In the genomic region with DNA sequence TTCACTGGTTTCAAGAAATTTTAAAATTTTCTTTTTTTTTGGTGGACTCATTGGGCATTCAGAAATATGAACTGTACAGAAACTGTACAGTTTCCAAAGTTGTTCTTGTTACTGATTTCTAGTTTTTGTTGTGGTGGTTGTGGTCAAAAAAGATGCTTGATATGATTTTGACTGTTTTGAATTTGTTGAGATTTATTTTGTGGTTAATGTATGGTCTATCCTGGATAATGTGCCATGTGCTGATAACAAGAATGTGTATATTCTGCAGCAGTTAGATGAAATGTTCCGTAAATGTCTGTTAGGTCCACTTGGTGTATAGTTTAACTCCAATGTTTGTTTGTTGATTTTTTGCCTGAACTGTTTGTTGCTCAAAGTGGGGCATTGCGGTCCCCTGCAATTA, we compare ENCODE assay signal across 17 cellular contexts.
DNase-seq lines count a peak whose midpoint lies in the region; ATAC-seq, FAIRE-seq and TF ChIP-seq lines count a peak whose summit lies in the region.
"Had no signal": no experiment of that assay in that cellular context is flagged by ENCODE, and none has a peak within 500 bp of the region (broad histone marks: within the 10 kb centered on the region; RNA-seq: fewer than 3 reads in every experiment).

No MANE protein-coding gene starts in this region.

- POLR2A ChIA-PET in Caco-2 (lab: Charles Lee) = no interaction called here
- POLR2A ChIA-PET in K562 (lab: Yijun Ruan, JAX) = interaction anchor here (0.6 kb wide), 1 partner anchor 203 kb away, joined by 3 read pairs; no protein-coding TSS in a partner anchor

- H4K20me1 ChIP-seq in K562 (replicated peaks; ENCODE audit: control insufficient read depth, insufficient read depth, low read length) (no peaks in the 10 kb centered on the region), hepatocyte (ENCODE audit: insufficient read depth, poor library complexity, severe bottlenecking) (no peaks in the 10 kb centered on the region)

- H3K9me2 ChIP-seq in hepatocyte (replicated peaks; ENCODE audit: insufficient read depth) = no peaks in the 10 kb centered on the region

- no peak for TF ChIP-seq POLR2A in GM12892 (IDR thresholded peaks at IDR 0.05; ENCODE audit: low read depth, low read length)
- no peak for TF ChIP-seq POLR2A in K562 (conservative IDR thresholded peaks at IDR 0.05)

- H3K9me1 ChIP-seq in K562 (ENCODE audit: control insufficient read depth, insufficient read depth, low read length) = no peaks in the 10 kb centered on the region

- no peak for TF ChIP-seq EP300 in K562 (IDR thresholded peaks at IDR 0.05; ENCODE audit: low read length)

- no peaks in the 10 kb centered on the region for H3K4me1 Mint-ChIP-seq in Caco-2 (ENCODE audit: low read depth, unreplicated experiment)
- H3K4me1 Mint-ChIP-seq: GM23338, H9 had no signal

- BruUV-seq in Caco-2 (replicated peaks; lab: Mats Ljungman, UMichigan) = no TSS peak
- no TSS peak for BruUV-seq in K562 (replicated peaks; lab: Mats Ljungman, UMichigan)

- peaks cover 13% of the 10 kb centered on the region for H3K36me3 Mint-ChIP-seq in Caco-2 (ENCODE audit: insufficient read depth, unreplicated experiment)

- no peak overlapping the region for H3K4me3 Mint-ChIP-seq in Caco-2 (ENCODE audit: unreplicated experiment)
- H3K4me3 Mint-ChIP-seq: CD4-positive, alpha-beta memory T cell; GM23338; H9 had no signal

- DNase-seq in Caco-2 (no peak), GM12892 (ENCODE audit: insufficient read length) (no peak), OCI-M1 (lab: John Stamatoyannopoulos, UW) (peak; percentile 88), K562 (ENCODE audit: extremely low read depth in 1 of 4, low spot score in 3 of 4) (no peak), hepatocyte (ENCODE audit: low spot score) (no peak), frontal cortex (ENCODE audit: low spot score in 2 of 2) (no peak)
- DNase-seq: C1 segment of cervical spinal cord; CD4-positive, alpha-beta memory T cell; DMS53; DMS79 treated with DMSO at 0.1 percent for 48 hours; GF-D8; H9 had no signal

- TF ChIP-seq CTCF in Caco-2 (IDR thresholded peaks at IDR 0.05; ENCODE audit: insufficient read depth in 1 of 2, low read depth in 1 of 2, low read length in 1 of 2, severe bottlenecking in 1 of 2, unreplicated experiment in 1 of 2) (no peak), K562 (IDR thresholded peaks at IDR 0.05 in 2 of 3, conservative IDR thresholded peaks at IDR 0.05 in 1 of 3; ENCODE audit: insufficient read depth in 2 of 3, low read depth in 1 of 3, low read length in 3 of 3) (no peak), hepatocyte (IDR thresholded peaks at IDR 0.05; ENCODE audit: poor library complexity) (no peak)

- no peak for ATAC-seq in K562
- ATAC-seq in GM19324 (IDR thresholded peaks at IDR 0.05; ENCODE audit: low FRiP score, unreplicated experiment) = no peak
- ATAC-seq: GM23338, HCT116 had no signal

- intact Hi-C loops in Caco-2 (cut with micrococcal nuclease; ENCODE audit: unreplicated experiment) = no loop called here
- intact Hi-C loops in K562 (cut with micrococcal nuclease) = no loop called here

- no peaks in the 10 kb centered on the region for H3K36me3 ChIP-seq in Caco-2 (ENCODE audit: control insufficient read depth, insufficient read depth, low read length)
- H3K36me3 ChIP-seq in K562 (ENCODE audit: control insufficient read depth, insufficient read depth, low read length) = peaks cover 12% of the 10 kb centered on the region
- H3K36me3 ChIP-seq in hepatocyte (replicated peaks; ENCODE audit: insufficient read depth, low read depth) = no peaks in the 10 kb centered on the region

- H3K4me2 ChIP-seq in K562 (ENCODE audit: insufficient read depth, low read length) (no peak overlapping the region), hepatocyte (no peak overlapping the region)
- H3K4me2 ChIP-seq: GM23338 had no signal

- H3K27ac Mint-ChIP-seq in Caco-2 (ENCODE audit: unreplicated experiment) = peak overlapping the region; percentile 18
- H3K27ac Mint-ChIP-seq: GM23338, H9 had no signal

- no peaks in the 10 kb centered on the region for H3K27me3 ChIP-seq in Caco-2 (replicated peaks; ENCODE audit: control insufficient read depth, insufficient read depth, low read length)
- no peaks in the 10 kb centered on the region for H3K27me3 ChIP-seq in K562 (ENCODE audit: control insufficient read depth in 2 of 2, insufficient read depth in 2 of 2, low read length in 2 of 2)
- H3K27me3 ChIP-seq in hepatocyte = no peaks in the 10 kb centered on the region

- CTCF ChIA-PET in Caco-2 (lab: Charles Lee) = no interaction called here
- CTCF ChIA-PET in K562 (lab: Yijun Ruan, JAX; ENCODE audit: low intra/inter-chr PET ratio) = no interaction called here

- H3K9ac ChIP-seq in K562 (ENCODE audit: insufficient read depth in 1 of 2, low read depth in 2 of 2, low read length in 2 of 2) = no peak overlapping the region

- 54% methylated on average over 2 of the region's 2 CpGs for WGBS in K562 (ENCODE audit: insufficient coverage, low coverage, missing lambda C conversion rate)
- WGBS in hepatocyte (ENCODE audit: low lambda C conversion rate, missing lambda C conversion rate) = 96% methylated on average over 2 of the region's 2 CpGs

- H3K4me1 ChIP-seq in Caco-2 = no peaks in the 10 kb centered on the region
- no peaks in the 10 kb centered on the region for H3K4me1 ChIP-seq in K562 (replicated peaks in 1 of 2; ENCODE audit: control insufficient read depth in 2 of 2, insufficient read depth in 2 of 2, low read length in 2 of 2)
- no peaks in the 10 kb centered on the region for H3K4me1 ChIP-seq in hepatocyte (ENCODE audit: insufficient read depth)

- no peak overlapping the region for H2AFZ ChIP-seq in K562 (ENCODE audit: low read depth, low read length)
- H2AFZ ChIP-seq in hepatocyte = no peak overlapping the region
- H2AFZ ChIP-seq: GM23338 had no signal

- no peak for TF ChIP-seq RAD21 in K562 (CRISPR knock-in tag; conservative IDR thresholded peaks at IDR 0.05 in 1 of 2, IDR thresholded peaks at IDR 0.05 in 1 of 2)

- peak; percentile 14 for FAIRE-seq in GM12892 (lab: Jason Lieb, UNC)
- no peak for FAIRE-seq in K562 (lab: Jason Lieb, UNC)
- FAIRE-seq in frontal cortex (lab: Jason Lieb, UNC) = no peak
- FAIRE-seq: GM18507, GM19239 had no signal

- H3K79me2 ChIP-seq in K562 (ENCODE audit: control insufficient read depth, insufficient read depth, low read length) (peaks cover 35% of the 10 kb centered on the region), hepatocyte (no peaks in the 10 kb centered on the region)

- H3K9me3 Mint-ChIP-seq in Caco-2 (ENCODE audit: unreplicated experiment) = peaks cover 59% of the 10 kb centered on the region

- in situ Hi-C loops in K562 (cut with MboI) = no loop called here

- H3K27ac ChIP-seq in K562 (ENCODE audit: extremely low read depth, low read depth, low read length) (no peak overlapping the region), hepatocyte (no peak overlapping the region)

- no peaks in the 10 kb centered on the region for H3K27me3 Mint-ChIP-seq in Caco-2 (ENCODE audit: insufficient read depth, unreplicated experiment)
- H3K27me3 Mint-ChIP-seq: CD4-positive, alpha-beta memory T cell had no signal

- H3K4me3 ChIP-seq in Caco-2 (ENCODE audit: low read depth, low read length) (no peak overlapping the region), K562 (no peak overlapping the region), hepatocyte (no peak overlapping the region)
- H3K4me3 ChIP-seq: GM23338 had no signal

- peaks cover 14% of the 10 kb centered on the region for H3K9me3 ChIP-seq in Caco-2
- H3K9me3 ChIP-seq in K562 (replicated peaks; ENCODE audit: control insufficient read depth, insufficient read depth, low read depth, low read length) = peaks cover 4% of the 10 kb centered on the region
- H3K9me3 ChIP-seq in hepatocyte (ENCODE audit: low read depth) = peaks cover 7% of the 10 kb centered on the region

TF ChIP-seq in K562, 482 proteins besides CTCF, POLR2A, EP300 and RAD21 (continues in another document):
- TF ChIP-seq, protein P1, sequence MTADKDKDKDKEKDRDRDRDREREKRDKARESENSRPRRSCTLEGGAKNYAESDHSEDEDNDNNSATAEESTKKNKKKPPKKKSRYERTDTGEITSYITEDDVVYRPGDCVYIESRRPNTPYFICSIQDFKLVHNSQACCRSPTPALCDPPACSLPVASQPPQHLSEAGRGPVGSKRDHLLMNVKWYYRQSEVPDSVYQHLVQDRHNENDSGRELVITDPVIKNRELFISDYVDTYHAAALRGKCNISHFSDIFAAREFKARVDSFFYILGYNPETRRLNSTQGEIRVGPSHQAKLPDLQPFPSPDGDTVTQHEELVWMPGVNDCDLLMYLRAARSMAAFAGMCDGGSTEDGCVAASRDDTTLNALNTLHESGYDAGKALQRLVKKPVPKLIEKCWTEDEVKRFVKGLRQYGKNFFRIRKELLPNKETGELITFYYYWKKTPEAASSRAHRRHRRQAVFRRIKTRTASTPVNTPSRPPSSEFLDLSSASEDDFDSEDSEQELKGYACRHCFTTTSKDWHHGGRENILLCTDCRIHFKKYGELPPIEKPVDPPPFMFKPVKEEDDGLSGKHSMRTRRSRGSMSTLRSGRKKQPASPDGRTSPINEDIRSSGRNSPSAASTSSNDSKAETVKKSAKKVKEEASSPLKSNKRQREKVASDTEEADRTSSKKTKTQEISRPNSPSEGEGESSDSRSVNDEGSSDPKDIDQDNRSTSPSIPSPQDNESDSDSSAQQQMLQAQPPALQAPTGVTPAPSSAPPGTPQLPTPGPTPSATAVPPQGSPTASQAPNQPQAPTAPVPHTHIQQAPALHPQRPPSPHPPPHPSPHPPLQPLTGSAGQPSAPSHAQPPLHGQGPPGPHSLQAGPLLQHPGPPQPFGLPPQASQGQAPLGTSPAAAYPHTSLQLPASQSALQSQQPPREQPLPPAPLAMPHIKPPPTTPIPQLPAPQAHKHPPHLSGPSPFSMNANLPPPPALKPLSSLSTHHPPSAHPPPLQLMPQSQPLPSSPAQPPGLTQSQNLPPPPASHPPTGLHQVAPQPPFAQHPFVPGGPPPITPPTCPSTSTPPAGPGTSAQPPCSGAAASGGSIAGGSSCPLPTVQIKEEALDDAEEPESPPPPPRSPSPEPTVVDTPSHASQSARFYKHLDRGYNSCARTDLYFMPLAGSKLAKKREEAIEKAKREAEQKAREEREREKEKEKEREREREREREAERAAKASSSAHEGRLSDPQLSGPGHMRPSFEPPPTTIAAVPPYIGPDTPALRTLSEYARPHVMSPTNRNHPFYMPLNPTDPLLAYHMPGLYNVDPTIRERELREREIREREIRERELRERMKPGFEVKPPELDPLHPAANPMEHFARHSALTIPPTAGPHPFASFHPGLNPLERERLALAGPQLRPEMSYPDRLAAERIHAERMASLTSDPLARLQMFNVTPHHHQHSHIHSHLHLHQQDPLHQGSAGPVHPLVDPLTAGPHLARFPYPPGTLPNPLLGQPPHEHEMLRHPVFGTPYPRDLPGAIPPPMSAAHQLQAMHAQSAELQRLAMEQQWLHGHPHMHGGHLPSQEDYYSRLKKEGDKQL (CRISPR knock-in tag; IDR thresholded peaks at IDR 0.05; ENCODE audit: borderline replicate concordance) = no peak
- no peak for TF ChIP-seq CXXC5 (CRISPR knock-in tag; IDR thresholded peaks at IDR 0.05)
